Comparison of ENCODE assay signal across 13 cellular contexts in the genomic region with DNA sequence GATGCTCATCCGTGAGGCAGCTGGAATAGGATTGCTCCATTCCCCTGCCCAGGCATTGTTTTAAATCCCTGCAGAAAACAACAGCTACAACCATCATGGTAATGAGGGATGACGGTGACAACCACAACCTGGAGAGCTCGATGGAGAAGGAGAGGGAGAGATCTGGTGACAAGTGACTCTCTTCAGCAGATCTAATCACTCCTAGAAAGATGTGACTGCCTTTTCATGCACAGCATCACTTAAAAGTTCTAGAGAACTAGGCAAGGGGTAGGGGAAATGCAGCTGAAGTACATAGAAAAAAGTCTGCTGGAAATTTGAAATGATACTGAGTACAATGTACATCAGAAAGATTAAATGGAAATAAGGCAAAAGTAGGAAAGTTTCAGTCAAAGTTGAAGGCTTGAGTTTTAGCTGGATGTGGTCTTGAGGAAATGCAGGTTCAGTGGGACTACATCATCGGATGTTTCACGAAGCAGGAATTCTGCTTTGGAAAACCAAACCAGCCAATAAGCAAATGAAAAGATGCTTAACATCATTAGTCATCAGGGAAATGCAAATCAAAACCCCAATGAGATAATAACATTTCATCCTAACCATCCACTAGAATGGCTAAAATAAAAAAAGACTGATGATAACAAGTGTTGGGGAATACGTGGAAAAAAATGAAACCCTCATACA. TPM values are rescaled to one million over a fixed set of nuclear protein-coding genes. Genes with fewer than 3 reads are reported as not detected.
A peak's percentile ranks its signal among the peaks of the same experiment; 100 is the strongest.
DNase-seq lines count a peak whose midpoint lies in the region; ATAC-seq and TF ChIP-seq lines count a peak whose summit lies in the region.
"Had no signal": no experiment of that assay in that cellular context is flagged by ENCODE, and none has a peak within 500 bp of the region (broad histone marks: within the 10 kb centered on the region; RNA-seq: fewer than 3 reads in every experiment).

No MANE protein-coding gene starts in this region.

- H3K4me1 ChIP-seq in Peyer's patch, result peaks cover 0 to 12% (median 3%) of the 10 kb centered on the region in 4 donors
- H3K4me1 ChIP-seq in transverse colon, result peaks cover 0 to 5% (median 0%) of the 10 kb centered on the region in 4 donors
- H3K4me1 ChIP-seq in upper lobe of left lung, result peaks cover 0 to 3% (median 0%) of the 10 kb centered on the region in 4 donors

- intact Hi-C loops in activated naive CD4-positive, alpha-beta T cell treated with anti-CD3 and anti-CD28 coated beads for 36 hours (cut with micrococcal nuclease), result loop anchor here (1.0 kb wide), 3 partner anchors 7 to 13 kb away; no protein-coding TSS in a partner anchor
- intact Hi-C loops in transverse colon (cut with DNase I; ENCODE audit: low total_unique reads), result no loop called here

- DNase-seq in activated naive CD4-positive, alpha-beta T cell treated with anti-CD3 and anti-CD28 coated beads for 36 hours, result no peak
- no peak for DNase-seq in activated naive CD4-positive, alpha-beta T cell treated with anti-CD3 and anti-CD28 coated beads, Interleukin-2, amount 50 U/mL, for 72 hours (ENCODE audit: low spot score in 2 of 2)
- no peak for DNase-seq in Peyer's patch
- DNase-seq in central memory CD8-positive, alpha-beta T cell (ENCODE audit: low spot score in 2 of 2), result no peak
- no peak for DNase-seq in transverse colon
- DNase-seq in SHP77 treated with DMSO at 0.1 percent for 48 hours (lab: John Stamatoyannopoulos, UW), result no peak
- DNase-seq in upper lobe of left lung, result no peak
- DNase-seq: NCI-H1092 treated with DMSO at 0.1 percent for 48 hours, OCI-M1, ovary had no signal

- peak overlapping the region; percentile 24 to 63 (median 51) for H3K27ac ChIP-seq in Peyer's patch
- peak overlapping the region in 3 of 4 donors; percentile 17 to 63 (median 31) for H3K27ac ChIP-seq in transverse colon
- peak overlapping the region in 1 of 4 donors; percentile 42 for H3K27ac ChIP-seq in upper lobe of left lung
- H3K27ac ChIP-seq: body of pancreas, ovary, suprapubic skin had no signal

- TF ChIP-seq CTCF in Peyer's patch (IDR thresholded peaks at IDR 0.05), result no peak
- no peak for TF ChIP-seq CTCF in transverse colon (IDR thresholded peaks at IDR 0.05)
- no peak for TF ChIP-seq CTCF in upper lobe of left lung (IDR thresholded peaks at IDR 0.05)

- H3K27ac Mint-ChIP-seq in activated naive CD4-positive, alpha-beta T cell treated with anti-CD3 and anti-CD28 coated beads for 36 hours, result peak overlapping the region; percentile 82
- H3K27ac Mint-ChIP-seq in activated naive CD4-positive, alpha-beta T cell treated with anti-CD3 and anti-CD28 coated beads, Interleukin-2, amount 50 U/mL, for 72 hours, result peak overlapping the region in 1 of 2 donors; percentile 72
- peak overlapping the region; percentile 83 for H3K27ac Mint-ChIP-seq in central memory CD8-positive, alpha-beta T cell (ENCODE audit: low read depth)

- CTCF ChIA-PET in activated naive CD4-positive, alpha-beta T cell treated with anti-CD3 and anti-CD28 coated beads for 36 hours (lab: Charles Lee), result interaction anchor here (0.6 to 3.6 kb wide), 9 partner anchors 11 to 270 kb away, joined by 3 to 20 read pairs (median 3); no protein-coding TSS in a partner anchor

- in situ Hi-C loops in transverse colon (cut with MboI; ENCODE audit: low pct_ligation_motif_present in 1 of 4, low pct_unique_long_range_greater_than_20kb in 1 of 4, low sequenced_read_pairs in 3 of 4), result loop anchor here in 3 of 4 donors (25.0 kb wide), 2 partner anchors 184 to 241 kb away; no protein-coding TSS in a partner anchor

- H3K4me3 Mint-ChIP-seq in activated naive CD4-positive, alpha-beta T cell treated with anti-CD3 and anti-CD28 coated beads for 36 hours, result no peak overlapping the region
- H3K4me3 Mint-ChIP-seq in central memory CD8-positive, alpha-beta T cell, result peak overlapping the region; percentile 52

- 75 to 79% methylated on average over 3 to 6 of the region's 6 CpGs for WGBS in transverse colon (ENCODE audit: low coverage in 1 of 2), 2 donors
- WGBS in upper lobe of left lung, 2 donors, result 73 to 81% methylated on average over 6 of the region's 6 CpGs

- H3K36me3 ChIP-seq in Peyer's patch (no peaks in the 10 kb centered on the region), transverse colon (no peaks in the 10 kb centered on the region), upper lobe of left lung (no peaks in the 10 kb centered on the region)
- H3K36me3 ChIP-seq: ovary, suprapubic skin had no signal

- no peaks in the 10 kb centered on the region for H3K36me3 Mint-ChIP-seq in activated naive CD4-positive, alpha-beta T cell treated with anti-CD3 and anti-CD28 coated beads for 36 hours (ENCODE audit: low read depth)
- H3K36me3 Mint-ChIP-seq in activated naive CD4-positive, alpha-beta T cell treated with anti-CD3 and anti-CD28 coated beads, Interleukin-2, amount 50 U/mL, for 72 hours, result peaks cover 0 to 5% of the 10 kb centered on the region in 2 donors
- H3K36me3 Mint-ChIP-seq in central memory CD8-positive, alpha-beta T cell (ENCODE audit: insufficient read depth), result no peaks in the 10 kb centered on the region

- H3K9me3 ChIP-seq in Peyer's patch (no peaks in the 10 kb centered on the region), transverse colon (no peaks in the 10 kb centered on the region), upper lobe of left lung (no peaks in the 10 kb centered on the region)
- H3K9me3 ChIP-seq: body of pancreas, ovary, suprapubic skin had no signal

- no peak overlapping the region for H3K4me3 ChIP-seq in Peyer's patch
- H3K4me3 ChIP-seq in transverse colon, result no peak overlapping the region
- H3K4me3 ChIP-seq in upper lobe of left lung, result no peak overlapping the region
- H3K4me3 ChIP-seq: body of pancreas, ovary, suprapubic skin had no signal

- TF ChIP-seq POLR2A in Peyer's patch (IDR thresholded peaks at IDR 0.05), result no peak
- TF ChIP-seq POLR2A in transverse colon (IDR thresholded peaks at IDR 0.05), result no peak
- TF ChIP-seq POLR2A in upper lobe of left lung (IDR thresholded peaks at IDR 0.05), result no peak

- peaks cover 57% of the 10 kb centered on the region for H3K4me1 Mint-ChIP-seq in activated naive CD4-positive, alpha-beta T cell treated with anti-CD3 and anti-CD28 coated beads for 36 hours (ENCODE audit: low read depth)
- H3K4me1 Mint-ChIP-seq in central memory CD8-positive, alpha-beta T cell, result peaks cover 73% of the 10 kb centered on the region

- no peaks in the 10 kb centered on the region for H3K27me3 Mint-ChIP-seq in activated naive CD4-positive, alpha-beta T cell treated with anti-CD3 and anti-CD28 coated beads for 36 hours (ENCODE audit: low read depth)
- H3K27me3 Mint-ChIP-seq in central memory CD8-positive, alpha-beta T cell, result no peaks in the 10 kb centered on the region

- ATAC-seq in activated naive CD4-positive, alpha-beta T cell treated with anti-CD3 and anti-CD28 coated beads, Interleukin-2, amount 50 U/mL, for 72 hours, result no peak
- ATAC-seq in central memory CD8-positive, alpha-beta T cell (replicated peaks; ENCODE audit: extremely low read depth, poor library complexity, severe bottlenecking), result no peak
- ATAC-seq in GM21528 (IDR thresholded peaks at IDR 0.05; ENCODE audit: low FRiP score, unreplicated experiment) (no peak), upper lobe of left lung (ENCODE audit: low FRiP score in 2 of 2) (no peak)
- ATAC-seq: body of pancreas had no signal

- no peaks in the 10 kb centered on the region for H3K27me3 ChIP-seq in Peyer's patch
- H3K27me3 ChIP-seq in transverse colon, result no peaks in the 10 kb centered on the region
- H3K27me3 ChIP-seq in upper lobe of left lung, result no peaks in the 10 kb centered on the region
- H3K27me3 ChIP-seq: body of pancreas, ovary, suprapubic skin had no signal

- TF ChIP-seq EP300 in transverse colon (IDR thresholded peaks at IDR 0.05; ENCODE audit: low read depth) (no peak), upper lobe of left lung (IDR thresholded peaks at IDR 0.05) (no peak)

- H3K9me3 Mint-ChIP-seq in activated naive CD4-positive, alpha-beta T cell treated with anti-CD3 and anti-CD28 coated beads for 36 hours, result no peaks in the 10 kb centered on the region
- no peaks in the 10 kb centered on the region for H3K9me3 Mint-ChIP-seq in activated naive CD4-positive, alpha-beta T cell treated with anti-CD3 and anti-CD28 coated beads, Interleukin-2, amount 50 U/mL, for 72 hours
- no peaks in the 10 kb centered on the region for H3K9me3 Mint-ChIP-seq in central memory CD8-positive, alpha-beta T cell

RNA-seq across cellular contexts. Expression of gene ARHGAP25, which starts 6.8 kb away (rescaled TPM):
- 10 to 100 TPM; 43.0 to 46.7 TPM for total RNA-seq in activated naive CD4-positive, alpha-beta T cell treated with anti-CD3 and anti-CD28 coated beads for 36 hours
- 10 to 100 TPM; 37.7 to 43.0 TPM for total RNA-seq in activated naive CD4-positive, alpha-beta T cell treated with anti-CD3 and anti-CD28 coated beads, Interleukin-2, amount 50 U/mL, for 72 hours
- total RNA-seq in Peyer's patch, result 10 to 100 TPM in 2 of 4 donors, 1 to 10 TPM in 2; 4.9 to 82.5 (median 8.7) TPM
- total RNA-seq in transverse colon, result 10 to 100 TPM in 2 of 4 donors, 1 to 10 TPM in 2; 2.2 to 11.6 (median 7.2) TPM
- total RNA-seq in upper lobe of left lung, result 10 to 100 TPM; 13.2 to 36.1 (median 26.3) TPM
